Comparison of ENCODE assay signal across 8 cellular contexts in the genomic region with DNA sequence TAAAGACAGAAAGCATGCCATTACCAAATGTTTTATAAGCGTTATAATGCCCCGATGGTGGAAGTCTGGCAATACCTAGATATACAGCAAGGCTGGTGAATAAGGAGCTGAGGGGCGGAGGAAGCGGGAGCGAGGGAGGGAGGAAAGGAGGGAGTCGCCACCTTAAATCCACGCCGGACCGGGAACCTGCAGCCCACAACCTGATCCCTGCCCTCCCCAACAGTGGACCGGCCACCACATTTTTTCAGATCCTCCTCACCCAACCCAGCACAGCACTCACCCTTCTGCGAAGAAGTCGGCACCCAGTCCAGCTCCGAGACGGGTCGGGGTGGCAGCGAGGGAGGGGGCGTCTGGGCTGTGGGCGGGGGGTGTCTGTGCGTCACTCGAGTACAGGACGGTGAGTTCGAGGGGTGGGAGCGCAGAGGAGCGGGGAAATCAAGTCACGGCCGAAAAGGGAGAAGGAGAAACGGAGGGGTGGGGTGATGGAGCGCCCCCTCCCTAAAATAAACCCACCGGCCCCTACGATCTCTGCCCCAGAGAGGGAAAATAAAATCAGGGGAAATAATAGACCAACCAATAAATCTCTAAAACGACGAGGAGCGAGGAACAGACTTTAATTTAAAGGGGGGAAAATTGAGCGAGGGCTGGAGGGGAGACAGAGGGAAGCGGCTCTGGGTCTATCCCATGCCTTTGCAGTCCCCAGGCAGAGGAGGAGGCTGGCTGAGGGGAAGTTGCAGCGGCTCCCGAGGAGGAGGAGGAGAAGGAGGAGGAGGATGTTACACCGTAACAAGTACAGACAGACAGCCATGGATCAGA.
DNase-seq lines count a peak whose midpoint lies in the region; ATAC-seq, FAIRE-seq and TF ChIP-seq lines count a peak whose summit lies in the region.

No MANE protein-coding gene starts in this region.

- no peaks in the 10 kb centered on the region for H3K36me3 Mint-ChIP-seq in T-helper 1 cell treated with Interleukin-12 subunit alpha and Interleukin-12 subunit beta and Interleukin-4 antibody, amounts not matched to agents 30 μg/mL and 1 μg/mL, for 36 hours (ENCODE audit: low read depth)

- peaks cover 22% of the 10 kb centered on the region for H3K4me1 Mint-ChIP-seq in T-helper 1 cell treated with Interleukin-12 subunit alpha and Interleukin-12 subunit beta and Interleukin-4 antibody, amounts not matched to agents 30 μg/mL and 1 μg/mL, for 36 hours (ENCODE audit: low read depth)

- POLR2A ChIA-PET in A549 (lab: Yijun Ruan, JAX) (interaction anchor here (0.5 to 4.6 kb wide), 23 partner anchors 8 to 297 kb away, joined by 3 to 172 read pairs (median 4); a partner anchor contains a TSS), K562 (lab: Yijun Ruan, JAX) (interaction anchor here (0.6 to 3.3 kb wide), 18 partner anchors 8 to 816 kb away, joined by 3 to 32 read pairs (median 4); a partner anchor contains a TSS)

- peak overlapping the region; percentile 91 for H2AFZ ChIP-seq in K562 (ENCODE audit: low read depth, low read length)

- H3K4me2 ChIP-seq in A549 = peak overlapping the region; percentile 81
- H3K4me2 ChIP-seq in K562 (ENCODE audit: insufficient read depth, low read length) = peak overlapping the region; percentile 68

- intact Hi-C loops in K562 (cut with micrococcal nuclease) = loop anchor here (2.0 to 5.0 kb wide), 4 partner anchors 17 to 109 kb away; a partner anchor contains a TSS

- H4K20me1 ChIP-seq in K562 (replicated peaks; ENCODE audit: control insufficient read depth, insufficient read depth, low read length) = no peaks in the 10 kb centered on the region

- CTCF ChIA-PET in A549 (lab: Yijun Ruan, JAX) = interaction anchor here (0.5 to 5.2 kb wide), 29 partner anchors 10 to 163 kb away, joined by 3 to 50 read pairs (median 4); a partner anchor contains a TSS
- CTCF ChIA-PET in K562 (lab: Yijun Ruan, JAX; ENCODE audit: low intra/inter-chr PET ratio) = no interaction called here

- H3K4me3 Mint-ChIP-seq in T-helper 1 cell treated with Interleukin-12 subunit alpha and Interleukin-12 subunit beta and Interleukin-4 antibody, amounts not matched to agents 30 μg/mL and 1 μg/mL, for 36 hours = peak overlapping the region; percentile 99

- in situ Hi-C loops in K562 (cut with MboI) = no loop called here

- no peaks in the 10 kb centered on the region for H3K9me1 ChIP-seq in K562 (ENCODE audit: control insufficient read depth, insufficient read depth, low read length)

- H3K4me1 ChIP-seq in A549 (peaks cover 29% of the 10 kb centered on the region), K562 (replicated peaks in 1 of 2; ENCODE audit: control insufficient read depth in 2 of 2, insufficient read depth in 2 of 2, low read length in 2 of 2) (peaks cover 11 to 18% of the 10 kb centered on the region in 2 experiments; a peak in 4 of 5 replicates)

- WGBS in A549 (ENCODE audit: missing lambda C conversion rate) = 3% methylated on average over 33 of the region's 38 CpGs
- 1% methylated on average over 22 of the region's 38 CpGs for WGBS in K562 (ENCODE audit: insufficient coverage, low coverage, missing lambda C conversion rate)

- TF ChIP-seq EP300 in A549 (IDR thresholded peaks at IDR 0.05) (no peak), K562 (IDR thresholded peaks at IDR 0.05; ENCODE audit: low read length) (no peak; the same call in 1 of the 2 replicates)

- H3K27me3 Mint-ChIP-seq in T-helper 1 cell treated with Interleukin-12 subunit alpha and Interleukin-12 subunit beta and Interleukin-4 antibody, amounts not matched to agents 30 μg/mL and 1 μg/mL, for 36 hours (ENCODE audit: low read depth) = no peaks in the 10 kb centered on the region

- TF ChIP-seq POLR2A in A549 (IDR thresholded peaks at IDR 0.05; ENCODE audit: low read length) (peak; percentile 33), H54 (IDR thresholded peaks at IDR 0.05; ENCODE audit: low read depth, low read length) (no peak), K562 (conservative IDR thresholded peaks at IDR 0.05) (peak; percentile 81)

- TF ChIP-seq RAD21 in A549 (conservative IDR thresholded peaks at IDR 0.05 in 1 of 2, IDR thresholded peaks at IDR 0.05 in 1 of 2) (0 out of 5 replicates have a peak, but pooled peaks of 1 of the 2 experiments have one; percentile 50), K562 (CRISPR knock-in tag; conservative IDR thresholded peaks at IDR 0.05 in 1 of 2, IDR thresholded peaks at IDR 0.05 in 1 of 2) (peak in 1 of 2 experiments; percentile 37; a peak in 1 of 4 replicates)

- no peak for FAIRE-seq in A549 (lab: Jason Lieb, UNC)
- FAIRE-seq in H54 (lab: Jason Lieb, UNC) = peak; percentile 66
- no peak for FAIRE-seq in K562 (lab: Jason Lieb, UNC)

- H3K9me3 ChIP-seq in A549 (no peaks in the 10 kb centered on the region), K562 (replicated peaks; ENCODE audit: control insufficient read depth, insufficient read depth, low read depth, low read length) (no peaks in the 10 kb centered on the region)

- DNase-seq in A549 (ENCODE audit: low read depth in 1 of 2, low spot score in 1 of 2) (peak; percentile 53 to 64), H54 (ENCODE audit: insufficient read length, low spot score) (peak; percentile 23), K562 (ENCODE audit: extremely low read depth in 1 of 4, low spot score in 3 of 4) (peak; percentile 31 to 71 (median 36)), hypothalamus (lab: John Stamatoyannopoulos, UW) (peak in 40 of 51 donors; percentile 14 to 77 (median 35)), renal cortical epithelial cell (ENCODE audit: low read depth) (peak; percentile 37), SKM-1 (lab: John Stamatoyannopoulos, UW; ENCODE audit: unreplicated experiment) (no peak), cortex of kidney (lab: John Stamatoyannopoulos, UW) (no peak)

- BruUV-seq in K562 (replicated peaks; lab: Mats Ljungman, UMichigan) = no TSS peak

- H3K36me3 ChIP-seq in K562 (ENCODE audit: control insufficient read depth, insufficient read depth, low read length) = no peaks in the 10 kb centered on the region; the same call in 2 of the 3 replicates

- H3K27me3 ChIP-seq in K562 (ENCODE audit: control insufficient read depth in 2 of 2, insufficient read depth in 2 of 2, low read length in 2 of 2) = no peaks in the 10 kb centered on the region

- peak overlapping the region; percentile 97 for H3K27ac Mint-ChIP-seq in T-helper 1 cell treated with Interleukin-12 subunit alpha and Interleukin-12 subunit beta and Interleukin-4 antibody, amounts not matched to agents 30 μg/mL and 1 μg/mL, for 36 hours

- TF ChIP-seq CTCF in A549 (IDR thresholded peaks at IDR 0.05) = peak; percentile 36
- TF ChIP-seq CTCF in K562 (IDR thresholded peaks at IDR 0.05 in 2 of 3, conservative IDR thresholded peaks at IDR 0.05 in 1 of 3; ENCODE audit: insufficient read depth in 2 of 3, low read depth in 1 of 3, low read length in 3 of 3) = peak in 1 of 3 experiments; percentile 41; a peak in 1 of 6 replicates

- H3K4me3 ChIP-seq in A549 = peak overlapping the region; percentile 52
- H3K4me3 ChIP-seq in K562 = peak overlapping the region; percentile 79

- H3K9ac ChIP-seq in K562 (ENCODE audit: insufficient read depth in 1 of 2, low read depth in 2 of 2, low read length in 2 of 2) = peak overlapping the region; percentile 61 to 96

- H3K27ac ChIP-seq in A549 (peak overlapping the region; percentile 73 to 92), K562 (ENCODE audit: extremely low read depth, low read depth, low read length) (peak overlapping the region; percentile 73)

- H3K79me2 ChIP-seq in K562 (ENCODE audit: control insufficient read depth, insufficient read depth, low read length) = peaks cover 6% of the 10 kb centered on the region; the same call in 2 of the 3 replicates

- ATAC-seq in A549 (peak; percentile 11 to 30), K562 (peak; percentile 2)

- H3K9me3 Mint-ChIP-seq in T-helper 1 cell treated with Interleukin-12 subunit alpha and Interleukin-12 subunit beta and Interleukin-4 antibody, amounts not matched to agents 30 μg/mL and 1 μg/mL, for 36 hours = no peaks in the 10 kb centered on the region

TF ChIP-seq in A549, 52 proteins besides CTCF, POLR2A, EP300 and RAD21 (continues in another document):
- TF ChIP-seq, protein P1, sequence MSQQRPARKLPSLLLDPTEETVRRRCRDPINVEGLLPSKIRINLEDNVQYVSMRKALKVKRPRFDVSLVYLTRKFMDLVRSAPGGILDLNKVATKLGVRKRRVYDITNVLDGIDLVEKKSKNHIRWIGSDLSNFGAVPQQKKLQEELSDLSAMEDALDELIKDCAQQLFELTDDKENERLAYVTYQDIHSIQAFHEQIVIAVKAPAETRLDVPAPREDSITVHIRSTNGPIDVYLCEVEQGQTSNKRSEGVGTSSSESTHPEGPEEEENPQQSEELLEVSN (IDR thresholded peaks at IDR 0.05; ENCODE audit: borderline replicate concordance, low read depth) = no peak
- TF ChIP-seq PHF8 (IDR thresholded peaks at IDR 0.05; ENCODE audit: borderline replicate concordance, low read depth) = peak; percentile 69; the same call in 1 of the 2 replicates
- TF ChIP-seq, protein P2, sequence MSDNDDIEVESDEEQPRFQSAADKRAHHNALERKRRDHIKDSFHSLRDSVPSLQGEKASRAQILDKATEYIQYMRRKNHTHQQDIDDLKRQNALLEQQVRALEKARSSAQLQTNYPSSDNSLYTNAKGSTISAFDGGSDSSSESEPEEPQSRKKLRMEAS (IDR thresholded peaks at IDR 0.05) = peak; percentile 42; the same call in 1 of the 2 replicates

TF ChIP-seq in K562, 482 proteins besides CTCF, POLR2A, EP300 and RAD21 (continues in another document):
- no peak for TF ChIP-seq RBM39 (optimal IDR thresholded peaks at IDR 0.05; ENCODE audit: low read depth, low read length)
- no peak for TF ChIP-seq ZFP30 (CRISPR knock-in tag; IDR thresholded peaks at IDR 0.05; ENCODE audit: borderline replicate concordance)
- TF ChIP-seq, protein P3, sequence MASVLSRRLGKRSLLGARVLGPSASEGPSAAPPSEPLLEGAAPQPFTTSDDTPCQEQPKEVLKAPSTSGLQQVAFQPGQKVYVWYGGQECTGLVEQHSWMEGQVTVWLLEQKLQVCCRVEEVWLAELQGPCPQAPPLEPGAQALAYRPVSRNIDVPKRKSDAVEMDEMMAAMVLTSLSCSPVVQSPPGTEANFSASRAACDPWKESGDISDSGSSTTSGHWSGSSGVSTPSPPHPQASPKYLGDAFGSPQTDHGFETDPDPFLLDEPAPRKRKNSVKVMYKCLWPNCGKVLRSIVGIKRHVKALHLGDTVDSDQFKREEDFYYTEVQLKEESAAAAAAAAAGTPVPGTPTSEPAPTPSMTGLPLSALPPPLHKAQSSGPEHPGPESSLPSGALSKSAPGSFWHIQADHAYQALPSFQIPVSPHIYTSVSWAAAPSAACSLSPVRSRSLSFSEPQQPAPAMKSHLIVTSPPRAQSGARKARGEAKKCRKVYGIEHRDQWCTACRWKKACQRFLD (CRISPR knock-in tag; IDR thresholded peaks at IDR 0.05) = no peak

Comparison
In these comparisons a context has a peak if more than half of its experiments do, and no peak if none do; other contexts are left out.
1. DNase-seq: peak in A549 (2 of 2), H54 (single experiment), K562 (4 of 4), hypothalamus (40 of 51) and renal cortical epithelial cell (single experiment); none in SKM-1 (single experiment) and cortex of kidney (single experiment).